Comparison of ENCODE assay signal across 23 cellular contexts in genomic region chr6:170208651-170209353, GRCh38.
DNase-seq lines count a peak whose midpoint lies in the region; ATAC-seq and TF ChIP-seq lines count a peak whose summit lies in the region.
"Had no signal": no experiment of that assay in that cellular context is flagged by ENCODE, and none has a peak within 500 bp of the region (broad histone marks: within the 10 kb centered on the region; RNA-seq: fewer than 3 reads in every experiment).

No MANE protein-coding gene starts in this region.

- peaks cover 8% of the 10 kb centered on the region for H3K27me3 Mint-ChIP-seq in activated CD8-positive, alpha-beta T cell treated with anti-CD3 and anti-CD28 coated beads, Interleukin-2, amount 10 ng/mL, durations not matched to agents 7 days and 5 days (ENCODE audit: low read depth)
- H3K27me3 Mint-ChIP-seq in activated CD8-positive, alpha-beta T cell treated with anti-CD3 and anti-CD28 coated beads for 36 hours: peaks cover 1% of the 10 kb centered on the region

- WGBS in ovary, 3 donors: 89 to 92% (median 92%) methylated on average over 16 to 18 of the region's 18 CpGs

- H3K27me3 ChIP-seq in colonic mucosa (no peaks in the 10 kb centered on the region), ovary (no peaks in the 10 kb centered on the region)
- H3K27me3 ChIP-seq: body of pancreas had no signal

- POLR2A ChIA-PET in activated CD8-positive, alpha-beta T cell treated with anti-CD3 and anti-CD28 coated beads, Interleukin-2, amount 10 ng/mL, durations not matched to agents 7 days and 5 days (lab: Charles Lee): no interaction called here
- POLR2A ChIA-PET in activated CD8-positive, alpha-beta T cell treated with anti-CD3 and anti-CD28 coated beads for 36 hours (lab: Charles Lee): no interaction called here

- no peaks in the 10 kb centered on the region for H3K9me3 ChIP-seq in colonic mucosa
- H3K9me3 ChIP-seq in ovary: no peaks in the 10 kb centered on the region
- H3K9me3 ChIP-seq: A549, body of pancreas, gastrocnemius medialis, thoracic aorta had no signal

- intact Hi-C loops in activated CD8-positive, alpha-beta T cell treated with anti-CD3 and anti-CD28 coated beads for 36 hours (cut with micrococcal nuclease): no loop called here
- intact Hi-C loops in colonic mucosa (cut with DNase I) (no loop called here), ovary (cut with DNase I) (no loop called here)

- no peak for ATAC-seq in activated CD8-positive, alpha-beta T cell treated with anti-CD3 and anti-CD28 coated beads, Interleukin-2, amount 10 ng/mL, durations not matched to agents 7 days and 5 days
- no peak for ATAC-seq in activated CD8-positive, alpha-beta T cell treated with anti-CD3 and anti-CD28 coated beads for 36 hours
- ATAC-seq in GM18868 (IDR thresholded peaks at IDR 0.05; ENCODE audit: unreplicated experiment): no peak
- no peak for ATAC-seq in HG02870 (IDR thresholded peaks at IDR 0.05; ENCODE audit: unreplicated experiment)
- ATAC-seq: A549, body of pancreas, gastrocnemius medialis, left lung had no signal

- TF ChIP-seq POLR2A in ovary (IDR thresholded peaks at IDR 0.05): no peak

- TF ChIP-seq EP300 in ovary (IDR thresholded peaks at IDR 0.05): no peak

- H3K27ac ChIP-seq in colonic mucosa (no peak overlapping the region), ovary (no peak overlapping the region)
- H3K27ac ChIP-seq: A549, body of pancreas, C4-2B, gastrocnemius medialis, left lung, parathyroid adenoma, thoracic aorta had no signal

- H3K27ac Mint-ChIP-seq in activated CD8-positive, alpha-beta T cell treated with anti-CD3 and anti-CD28 coated beads, Interleukin-2, amount 10 ng/mL, durations not matched to agents 7 days and 5 days: no peak overlapping the region
- H3K27ac Mint-ChIP-seq in activated CD8-positive, alpha-beta T cell treated with anti-CD3 and anti-CD28 coated beads for 36 hours: no peak overlapping the region
- H3K27ac Mint-ChIP-seq: activated naive CD8-positive, alpha-beta T cell had no signal

- no peak overlapping the region for H3K9ac ChIP-seq in colonic mucosa (ENCODE audit: low read depth in 2 of 2, low read length in 2 of 2)
- H3K9ac ChIP-seq: parathyroid adenoma had no signal

- peaks cover 6% of the 10 kb centered on the region for H3K4me1 Mint-ChIP-seq in activated CD8-positive, alpha-beta T cell treated with anti-CD3 and anti-CD28 coated beads, Interleukin-2, amount 10 ng/mL, durations not matched to agents 7 days and 5 days (ENCODE audit: low read depth)
- no peaks in the 10 kb centered on the region for H3K4me1 Mint-ChIP-seq in activated CD8-positive, alpha-beta T cell treated with anti-CD3 and anti-CD28 coated beads for 36 hours (ENCODE audit: low read depth)

- H3K4me3 ChIP-seq in colonic mucosa (no peak overlapping the region), ovary (no peak overlapping the region)
- H3K4me3 ChIP-seq: A549, body of pancreas, gastrocnemius medialis, left lung, thoracic aorta had no signal

- peaks cover 3% of the 10 kb centered on the region for H3K36me3 Mint-ChIP-seq in activated CD8-positive, alpha-beta T cell treated with anti-CD3 and anti-CD28 coated beads, Interleukin-2, amount 10 ng/mL, durations not matched to agents 7 days and 5 days (ENCODE audit: low read depth)
- H3K36me3 Mint-ChIP-seq in activated CD8-positive, alpha-beta T cell treated with anti-CD3 and anti-CD28 coated beads for 36 hours (ENCODE audit: low read depth): no peaks in the 10 kb centered on the region
- H3K36me3 Mint-ChIP-seq: activated naive CD8-positive, alpha-beta T cell had no signal

- H3K9me3 Mint-ChIP-seq in activated CD8-positive, alpha-beta T cell treated with anti-CD3 and anti-CD28 coated beads, Interleukin-2, amount 10 ng/mL, durations not matched to agents 7 days and 5 days (ENCODE audit: insufficient read depth): peaks cover 5% of the 10 kb centered on the region
- H3K9me3 Mint-ChIP-seq in activated CD8-positive, alpha-beta T cell treated with anti-CD3 and anti-CD28 coated beads for 36 hours: peaks cover 4% of the 10 kb centered on the region

- DNase-seq in activated CD8-positive, alpha-beta T cell treated with anti-CD3 and anti-CD28 coated beads, Interleukin-2, amount 10 ng/mL, durations not matched to agents 7 days and 5 days: peak; percentile 15
- DNase-seq in activated CD8-positive, alpha-beta T cell treated with anti-CD3 and anti-CD28 coated beads for 36 hours: no peak
- DNase-seq in GM13976 (ENCODE audit: low spot score) (peak; percentile 18), colonic mucosa (peak; percentile 10), ovary (peak in 3 of 5 donors; percentile 8 to 20 (median 12)), dedifferentiated amniotic fluid mesenchymal stem cell (ENCODE audit: extremely low spot score) (no peak)
- DNase-seq: dermis blood vessel endothelial cell, DMS153, erythroblast, gastrocnemius medialis, GF-D8, NCI-H1930, NCI-H446, RPMI8226 had no signal

- in situ Hi-C loops in GM13976 (cut with MboI; ENCODE audit: low sequenced_read_pairs, unreplicated experiment): no loop called here

- H3K36me3 ChIP-seq in colonic mucosa (no peaks in the 10 kb centered on the region), ovary (no peaks in the 10 kb centered on the region)
- H3K36me3 ChIP-seq: gastrocnemius medialis, left lung, thoracic aorta had no signal

- CTCF ChIA-PET in activated CD8-positive, alpha-beta T cell treated with anti-CD3 and anti-CD28 coated beads, Interleukin-2, amount 10 ng/mL, durations not matched to agents 7 days and 5 days (lab: Charles Lee): no interaction called here
- CTCF ChIA-PET in activated CD8-positive, alpha-beta T cell treated with anti-CD3 and anti-CD28 coated beads for 36 hours (lab: Charles Lee): interaction anchor here (1.0 kb wide), 1 partner anchor 418 kb away, joined by 3 read pairs; no protein-coding TSS in a partner anchor

- H3K4me1 ChIP-seq in colonic mucosa (no peaks in the 10 kb centered on the region), ovary (ENCODE audit: insufficient read depth) (no peaks in the 10 kb centered on the region)
- H3K4me1 ChIP-seq: A549, body of pancreas, gastrocnemius medialis, left lung, parathyroid adenoma had no signal

- no peak overlapping the region for H3K4me3 Mint-ChIP-seq in activated CD8-positive, alpha-beta T cell treated with anti-CD3 and anti-CD28 coated beads, Interleukin-2, amount 10 ng/mL, durations not matched to agents 7 days and 5 days
- no peak overlapping the region for H3K4me3 Mint-ChIP-seq in activated CD8-positive, alpha-beta T cell treated with anti-CD3 and anti-CD28 coated beads for 36 hours
- H3K4me3 Mint-ChIP-seq: activated naive CD8-positive, alpha-beta T cell had no signal

- TF ChIP-seq CTCF in activated CD8-positive, alpha-beta T cell treated with anti-CD3 and anti-CD28 coated beads for 36 hours (IDR thresholded peaks at IDR 0.05): no peak
- no peak for TF ChIP-seq CTCF in GM13976 (IDR thresholded peaks at IDR 0.05; ENCODE audit: borderline replicate concordance, control extremely low read depth, extremely low read depth, insufficient read depth, missing control alignments)
- no peak for TF ChIP-seq CTCF in colonic mucosa (IDR thresholded peaks at IDR 0.05)
- no peak for TF ChIP-seq CTCF in ovary (IDR thresholded peaks at IDR 0.05)

Comparison
In these comparisons a context has a peak if more than half of its experiments do, and no peak if none do; other contexts are left out.
1. DNase-seq: peak in activated CD8-positive, alpha-beta T cell treated with anti-CD3 and anti-CD28 coated beads, Interleukin-2, amount 10 ng/mL, durations not matched to agents 7 days and 5 days (single experiment), GM13976 (single experiment), colonic mucosa (single experiment) and ovary (3 of 5); none in activated CD8-positive, alpha-beta T cell treated with anti-CD3 and anti-CD28 coated beads for 36 hours (single experiment) and dedifferentiated amniotic fluid mesenchymal stem cell (single experiment).